ENCODE assay signal across 25 cellular contexts in the genomic region with DNA sequence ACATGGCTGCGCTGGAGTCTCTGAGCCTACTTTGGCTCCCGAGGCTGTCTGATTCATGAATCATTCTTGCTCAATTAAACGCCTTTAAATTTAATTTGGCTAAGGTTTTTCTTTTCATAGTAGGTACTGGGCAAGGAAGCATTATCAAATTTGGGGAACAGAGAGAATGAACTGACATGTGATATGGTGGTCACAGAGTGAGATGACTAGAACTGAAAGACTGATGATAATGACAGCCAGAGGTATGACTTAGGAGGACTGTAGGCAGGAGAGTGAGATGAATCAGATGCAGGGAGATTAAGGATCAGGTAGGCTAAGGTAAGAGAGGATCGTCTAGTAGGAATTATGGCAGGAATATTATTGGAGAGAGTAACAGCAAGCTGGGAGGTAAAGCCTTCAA. TPM values are rescaled to one million over a fixed set of nuclear protein-coding genes. Genes with fewer than 3 reads are reported as not detected.
DNase-seq lines count a peak whose midpoint lies in the region; ATAC-seq, FAIRE-seq and TF ChIP-seq lines count a peak whose summit lies in the region.
"Had no signal": no experiment of that assay in that cellular context is flagged by ENCODE, and none has a peak within 500 bp of the region (broad histone marks: within the 10 kb centered on the region; RNA-seq: fewer than 3 reads in every experiment).

No MANE protein-coding gene starts in this region.

- H3K4me3 ChIP-seq in HEK293 (ENCODE audit: low read depth, low read length) (no peak overlapping the region), OCI-LY3 (ENCODE audit: low read length) (peak overlapping the region; percentile 13; the same call in 1 of the 2 replicates), esophagus muscularis mucosa (no peak overlapping the region), GM23338 (no peak overlapping the region), lower lobe of right lung (no peak overlapping the region)
- H3K4me3 ChIP-seq: A549; BLaER1 treated with 17β-estradiol and CSF1 and Interleukin-3, amounts not matched to agents 10 nM and 100 nM; HAP-1 had no signal

- intact Hi-C loops in esophagus muscularis mucosa (cut with DNase I) (no loop called here), lower lobe of right lung (cut with DNase I) (no loop called here)

- no peak for TF ChIP-seq EP300 in esophagus muscularis mucosa (IDR thresholded peaks at IDR 0.05)

- no peak overlapping the region for H3K4me3 Mint-ChIP-seq in GM23338
- H3K4me3 Mint-ChIP-seq: CD14-positive monocyte; CD4-positive, alpha-beta T cell; CD8-positive, alpha-beta memory T cell had no signal

- DNase-seq in GM12891 (ENCODE audit: insufficient read length, low spot score) (no peak), esophagus muscularis mucosa (ENCODE audit: extremely low spot score) (peak; percentile 50), GM23338 (ENCODE audit: low spot score) (no peak), lower lobe of right lung (no peak), NCI-H526 (lab: John Stamatoyannopoulos, UW) (no peak)
- DNase-seq: 8988T; ACHN; AML-193; BE2C; CD4-positive, alpha-beta T cell; CD8-positive, alpha-beta memory T cell; DMS 273 treated with DMSO at 0.1 percent for 48 hours; DMS79; EL; GDM1; GOT3 had no signal

- no peak overlapping the region for H3K27ac ChIP-seq in HEK293 (ENCODE audit: extremely low read depth, low read depth, low read length)
- peak overlapping the region; percentile 67 for H3K27ac ChIP-seq in OCI-LY3 (ENCODE audit: low read length)
- no peak overlapping the region for H3K27ac ChIP-seq in esophagus muscularis mucosa (replicated peaks in 1 of 4)
- H3K27ac ChIP-seq in GM23338 (ENCODE audit: low read depth), result no peak overlapping the region
- no peak overlapping the region for H3K27ac ChIP-seq in lower lobe of right lung
- H3K27ac ChIP-seq: A549; BLaER1 treated with 17β-estradiol and CSF1 and Interleukin-3, amounts not matched to agents 10 nM and 100 nM had no signal

- H3K4me1 Mint-ChIP-seq in GM23338, result no peaks in the 10 kb centered on the region; the same call in 2 of the 3 replicates
- H3K4me1 Mint-ChIP-seq: CD14-positive monocyte; CD8-positive, alpha-beta memory T cell had no signal

- WGBS in esophagus muscularis mucosa, result 74% methylated on average over 4 of the region's 4 CpGs

- no peak overlapping the region for H2AFZ ChIP-seq in OCI-LY3 (ENCODE audit: low read depth, low read length)
- no peak overlapping the region for H2AFZ ChIP-seq in GM23338

- H3K4me2 ChIP-seq in OCI-LY3 (ENCODE audit: low read length), result peak overlapping the region; percentile 51
- H3K4me2 ChIP-seq in GM23338, result no peak overlapping the region
- H3K4me2 ChIP-seq: A549; BLaER1 treated with 17β-estradiol and CSF1 and Interleukin-3, amounts not matched to agents 10 nM and 100 nM had no signal

- POLR2A ChIA-PET in HEK293 (lab: Yijun Ruan, JAX), result no interaction called here

- peaks cover 10% of the 10 kb centered on the region for H3K9me2 ChIP-seq in GM23338 (ENCODE audit: insufficient read depth)

- H3K9me3 ChIP-seq in HEK293 (ENCODE audit: control insufficient read depth, insufficient read depth, low read depth, low read length) (no peaks in the 10 kb centered on the region), OCI-LY3 (ENCODE audit: insufficient read depth, low read length) (peaks cover 14% of the 10 kb centered on the region), esophagus muscularis mucosa (no peaks in the 10 kb centered on the region), lower lobe of right lung (no peaks in the 10 kb centered on the region)
- H3K9me3 ChIP-seq: A549, BE2C, HAP-1 had no signal

- H3K27ac Mint-ChIP-seq in GM23338, result no peak overlapping the region
- H3K27ac Mint-ChIP-seq: CD14-positive monocyte; CD4-positive, alpha-beta T cell; CD8-positive, alpha-beta memory T cell had no signal

- no peaks in the 10 kb centered on the region for H3F3A ChIP-seq in GM23338 (replicated peaks; ENCODE audit: low read depth)

- FAIRE-seq in GM12891 (lab: Jason Lieb, UNC), result no peak
- FAIRE-seq: A549, GM12892, H54 had no signal

- H3K36me3 ChIP-seq in HEK293 (ENCODE audit: control insufficient read depth in 2 of 2, insufficient read depth in 1 of 2, low read length in 2 of 2) (no peaks in the 10 kb centered on the region), OCI-LY3 (replicated peaks; ENCODE audit: low read depth, low read length) (peaks cover 20% of the 10 kb centered on the region), esophagus muscularis mucosa (no peaks in the 10 kb centered on the region), GM23338 (ENCODE audit: insufficient read depth) (no peaks in the 10 kb centered on the region), lower lobe of right lung (no peaks in the 10 kb centered on the region)
- H3K36me3 ChIP-seq: BE2C; BLaER1 treated with 17β-estradiol and CSF1 and Interleukin-3, amounts not matched to agents 10 nM and 100 nM; HAP-1 had no signal

- no peak for TF ChIP-seq CTCF in HEK293 (tag by site-specific recombination; IDR thresholded peaks at IDR 0.05)
- TF ChIP-seq CTCF in OCI-LY3 (IDR thresholded peaks at IDR 0.05; ENCODE audit: low read depth, low read length), result no peak; the same call in 1 of the 2 replicates
- TF ChIP-seq CTCF in esophagus muscularis mucosa (IDR thresholded peaks at IDR 0.05), result no peak
- TF ChIP-seq CTCF in GM23338 (conservative IDR thresholded peaks at IDR 0.05; ENCODE audit: low read depth in 2 of 2), result no peak
- TF ChIP-seq CTCF in lower lobe of right lung (IDR thresholded peaks at IDR 0.05), result no peak

- H3K4me1 ChIP-seq in HEK293 (ENCODE audit: control insufficient read depth, insufficient read depth, low read length), result no peaks in the 10 kb centered on the region
- peaks cover 52% of the 10 kb centered on the region for H3K4me1 ChIP-seq in OCI-LY3 (ENCODE audit: low read length)
- H3K4me1 ChIP-seq in esophagus muscularis mucosa, result no peaks in the 10 kb centered on the region
- no peaks in the 10 kb centered on the region for H3K4me1 ChIP-seq in GM23338 (ENCODE audit: insufficient read depth)
- no peaks in the 10 kb centered on the region for H3K4me1 ChIP-seq in lower lobe of right lung
- H3K4me1 ChIP-seq: A549; BE2C; BLaER1 treated with 17β-estradiol and CSF1 and Interleukin-3, amounts not matched to agents 10 nM and 100 nM; HAP-1 had no signal

- H3K27me3 Mint-ChIP-seq in GM23338 (ENCODE audit: insufficient read depth, low read depth, poor library complexity), result no peaks in the 10 kb centered on the region
- H3K27me3 Mint-ChIP-seq: CD4-positive, alpha-beta T cell; CD8-positive, alpha-beta memory T cell had no signal

- 0 out of 2 replicates have a peak, but pooled peaks cover 5% of the 10 kb centered on the region for H3K27me3 ChIP-seq in OCI-LY3 (ENCODE audit: low read depth, low read length)
- H3K27me3 ChIP-seq in esophagus muscularis mucosa, result no peaks in the 10 kb centered on the region
- H3K27me3 ChIP-seq in GM23338 (ENCODE audit: insufficient read depth), result no peaks in the 10 kb centered on the region
- H3K27me3 ChIP-seq in lower lobe of right lung (ENCODE audit: low read depth), result no peaks in the 10 kb centered on the region
- H3K27me3 ChIP-seq: BE2C; BLaER1 treated with 17β-estradiol and CSF1 and Interleukin-3, amounts not matched to agents 10 nM and 100 nM had no signal

- ATAC-seq in GM23338 (no peak), lower lobe of right lung (no peak), HG02970 (IDR thresholded peaks at IDR 0.05; ENCODE audit: low FRiP score, unreplicated experiment) (no peak)
- ATAC-seq: A549 had no signal

- H4K20me1 ChIP-seq in OCI-LY3 (ENCODE audit: insufficient read depth, low read length) (no peaks in the 10 kb centered on the region), GM23338 (replicated peaks; ENCODE audit: insufficient read depth) (no peaks in the 10 kb centered on the region)
- H4K20me1 ChIP-seq: BLaER1 treated with 17β-estradiol and CSF1 and Interleukin-3, amounts not matched to agents 10 nM and 100 nM had no signal

- H3K36me3 Mint-ChIP-seq in GM23338 (ENCODE audit: low read depth), result no peaks in the 10 kb centered on the region
- H3K36me3 Mint-ChIP-seq: CD14-positive monocyte; CD8-positive, alpha-beta memory T cell had no signal

- peak overlapping the region; percentile 15; the same call in 1 of the 2 replicates for H3K9ac ChIP-seq in OCI-LY3 (ENCODE audit: low read length)
- H3K9ac ChIP-seq: BLaER1 treated with 17β-estradiol and CSF1 and Interleukin-3, amounts not matched to agents 10 nM and 100 nM had no signal

- CTCF ChIA-PET in HEK293 (lab: Yijun Ruan, JAX), result no interaction called here

- no peaks in the 10 kb centered on the region for H3K9me3 Mint-ChIP-seq in GM23338

- TF ChIP-seq POLR2A in GM12891 (IDR thresholded peaks at IDR 0.05; ENCODE audit: low read depth, low read length) (no peak), esophagus muscularis mucosa (IDR thresholded peaks at IDR 0.05; ENCODE audit: low read depth) (no peak)

- H3K79me2 ChIP-seq in OCI-LY3 (ENCODE audit: low read length) (no peaks in the 10 kb centered on the region), GM23338 (replicated peaks; ENCODE audit: insufficient read depth) (no peaks in the 10 kb centered on the region)

TF ChIP-seq in GM12891, 5 proteins besides CTCF, POLR2A, EP300 and RAD21:
- no peak for TF ChIP-seq TAF1 (IDR thresholded peaks at IDR 0.05; ENCODE audit: low read depth, low read length)
- TF ChIP-seq PAX5 (IDR thresholded peaks at IDR 0.05; ENCODE audit: insufficient read depth, low read length, severe bottlenecking), result no peak
- peak; percentile 57 for TF ChIP-seq SPI1 (IDR thresholded peaks at IDR 0.05; ENCODE audit: low read depth, low read length)
- no peak for TF ChIP-seq POU2F2 (IDR thresholded peaks at IDR 0.05; ENCODE audit: low read depth, low read length)
- no peak for TF ChIP-seq POLR2AphosphoS5 (IDR thresholded peaks at IDR 0.05; ENCODE audit: low read depth, low read length)
TF ChIP-seq in GM12891: peak in this region for 1.

TF ChIP-seq in HEK293, 187 proteins besides CTCF, POLR2A, EP300 and RAD21 (continues in another document):
- no peak for TF ChIP-seq ZNF529 (tag by site-specific recombination; IDR thresholded peaks at IDR 0.05; ENCODE audit: insufficient replicate concordance)

TF ChIP-seq in GM23338, 12 proteins besides CTCF, POLR2A, EP300 and RAD21:
- no peak for TF ChIP-seq EZH2phosphoT487 (IDR thresholded peaks at IDR 0.05; ENCODE audit: unreplicated experiment)

RNA-seq across cellular contexts. Expression of gene ST8SIA3, which starts 40.9 kb away (rescaled TPM):
- 0.26 TPM for polyA plus RNA-seq in GM12891 (2012; ENCODE audit: low read depth, missing spikeins)
- total RNA-seq in esophagus muscularis mucosa (under 1 TPM in 3 of 4 donors, not detected in 1; under 0.01 to 0.17 (median 0.06) TPM), lower lobe of right lung (not detected)
- 2.2 and 2.9 TPM in 2 replicates for total RNA-seq in GM23338 (2014; rRNA removed; shearing (Covaris generic))
- 1.2 and 1.3 TPM in 2 replicates for polyA plus RNA-seq in GM23338 (2016; fragmentation: Nextera tagmentation; extraction: Ambion mirVana)
- total RNA-seq: CD4-positive, alpha-beta T cell; CD8-positive, alpha-beta memory T cell had no signal
- polyA plus RNA-seq: A549; CD14-positive monocyte; CD8-positive, alpha-beta memory T cell had no signal
